In the genomic region with DNA sequence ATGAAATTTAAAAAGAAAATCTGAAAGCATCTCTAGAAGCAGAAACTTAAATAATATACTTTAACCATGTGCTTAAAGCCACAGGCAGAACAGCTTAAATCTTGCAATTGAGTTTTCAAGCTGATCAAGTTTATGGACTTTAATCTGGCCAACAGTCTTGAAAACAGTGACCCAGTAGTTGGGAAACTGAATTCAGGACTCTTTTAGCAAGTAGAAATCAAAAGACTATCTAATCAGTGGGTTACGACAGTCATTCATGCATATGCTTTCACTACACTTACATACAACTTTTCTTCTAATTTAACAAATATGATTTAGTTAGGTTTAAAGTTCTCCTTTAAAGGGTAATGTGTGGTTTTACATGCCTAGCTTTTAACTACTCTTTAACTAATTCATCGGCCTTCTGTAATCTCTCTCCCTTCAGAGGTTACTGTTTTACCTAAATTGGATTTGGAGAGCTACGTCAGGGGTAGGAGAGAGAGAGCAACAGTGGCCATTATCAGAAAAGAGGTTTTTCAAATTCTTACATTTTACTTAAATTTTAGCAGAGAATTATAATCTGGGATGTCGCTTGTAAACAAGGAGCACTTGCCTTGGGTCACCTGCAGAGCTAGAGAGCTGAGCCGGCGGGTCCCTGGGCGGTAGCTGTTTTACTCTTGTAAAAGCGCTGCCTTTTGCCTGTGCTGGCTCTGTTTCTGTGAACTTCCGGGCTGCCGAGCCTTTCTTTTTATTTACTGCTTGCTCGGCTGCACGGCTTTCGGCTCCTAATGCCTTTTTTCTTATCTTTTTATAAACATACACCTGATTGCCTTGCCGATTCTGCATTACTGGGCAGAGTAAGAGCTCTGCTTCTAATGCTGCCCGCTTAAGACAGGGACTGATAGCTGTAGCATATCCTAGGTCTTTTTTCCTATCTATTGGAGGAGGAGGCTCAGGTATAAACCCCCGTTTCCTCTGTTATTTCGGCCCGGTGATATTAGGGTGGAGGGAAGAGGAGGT, we compare ENCODE assay signal across 1 cellular context.
TF ChIP-seq lines count a peak whose summit lies in the region.

No MANE protein-coding gene starts in this region.

TF ChIP-seq in K562, 482 proteins besides CTCF, POLR2A, EP300 and RAD21 (continued from another document and continues in another):
- TF ChIP-seq ZNF79 (CRISPR knock-in tag; IDR thresholded peaks at IDR 0.05; ENCODE audit: low read depth) (no peak), ZNF146 (CRISPR knock-in tag; IDR thresholded peaks at IDR 0.05; ENCODE audit: unreplicated experiment) (no peak), BCL6 (CRISPR knock-in tag; IDR thresholded peaks at IDR 0.05) (no peak), LEF1 (IDR thresholded peaks at IDR 0.05) (no peak), CSDE1 (IDR thresholded peaks at IDR 0.05) (no peak), TAF15 (IDR thresholded peaks at IDR 0.05; ENCODE audit: low read depth, low read length) (no peak), HSF4 (CRISPR knock-in tag; IDR thresholded peaks at IDR 0.05; ENCODE audit: borderline replicate concordance) (no peak), KLF1 (tag; IDR thresholded peaks at IDR 0.05) (no peak), NONO (IDR thresholded peaks at IDR 0.05; ENCODE audit: low read depth in 2 of 2, low read length in 1 of 2) (no peak), RFX5 (IDR thresholded peaks at IDR 0.05; ENCODE audit: low read depth, low read length) (no peak), NR2C1 (IDR thresholded peaks at IDR 0.05) (no peak), NR2C1 (tag; IDR thresholded peaks at IDR 0.05) (no peak), ZFP36 (IDR thresholded peaks at IDR 0.05; ENCODE audit: low read depth, low read length, partially characterized antibody) (no peak), CBX8 (IDR thresholded peaks at IDR 0.05; ENCODE audit: borderline replicate concordance, extremely low read depth, low read depth, low read length, poor library complexity, severe bottlenecking) (no peak), PHF21A (IDR thresholded peaks at IDR 0.05; ENCODE audit: borderline replicate concordance, low read depth) (no peak), ZNF239 (CRISPR knock-in tag; IDR thresholded peaks at IDR 0.05) (no peak), POLR2H (tag; IDR thresholded peaks at IDR 0.05; ENCODE audit: low read depth) (peak; percentile 82), MECOM (CRISPR knock-in tag; IDR thresholded peaks at IDR 0.05) (no peak), MEF2D (tag; conservative IDR thresholded peaks at IDR 0.05; ENCODE audit: low read depth) (no peak), BCOR (IDR thresholded peaks at IDR 0.05) (no peak; the same call in 1 of the 2 replicates), POLR2AphosphoS5 (IDR thresholded peaks at IDR 0.05; ENCODE audit: control insufficient read depth, insufficient read depth, low read depth, low read length) (peak; percentile 72; the same call in 1 of the 2 replicates), ARID1B (IDR thresholded peaks at IDR 0.05) (peak; percentile 63), ZFPM2 (CRISPR knock-in tag; IDR thresholded peaks at IDR 0.05) (no peak), ZZZ3 (IDR thresholded peaks at IDR 0.05) (no peak), ZEB2 (IDR thresholded peaks at IDR 0.05) (peak; percentile 91), ZNF175 (CRISPR knock-in tag; IDR thresholded peaks at IDR 0.05; ENCODE audit: low read depth) (0 out of 2 replicates have a peak, but pooled peaks have one; percentile 43), POU5F1 (IDR thresholded peaks at IDR 0.05; ENCODE audit: borderline replicate concordance, low read depth, low read length, partially characterized antibody) (no peak), KHSRP (IDR thresholded peaks at IDR 0.05) (no peak), SMARCA5 (IDR thresholded peaks at IDR 0.05) (no peak), SMARCB1 (IDR thresholded peaks at IDR 0.05; ENCODE audit: insufficient read length, low read depth) (peak; percentile 35), SREBF2 (CRISPR knock-in tag; IDR thresholded peaks at IDR 0.05) (no peak), SNIP1 (IDR thresholded peaks at IDR 0.05; ENCODE audit: low read depth) (no peak), EHMT2 (IDR thresholded peaks at IDR 0.05) (no peak), CREB1 (IDR thresholded peaks at IDR 0.05) (no peak), CREB1 (CRISPR knock-in tag; IDR thresholded peaks at IDR 0.05) (no peak), PHF8 (IDR thresholded peaks at IDR 0.05; ENCODE audit: borderline replicate concordance, low read length) (peak; percentile 64), ASH1L (IDR thresholded peaks at IDR 0.05; ENCODE audit: borderline replicate concordance, low read depth, partially characterized antibody) (no peak), ZNF165 (CRISPR knock-in tag; IDR thresholded peaks at IDR 0.05; ENCODE audit: borderline replicate concordance) (no peak), ZNF384 (IDR thresholded peaks at IDR 0.05; ENCODE audit: low read depth, low read length) (no peak), ZFP30 (CRISPR knock-in tag; IDR thresholded peaks at IDR 0.05; ENCODE audit: borderline replicate concordance) (no peak), YY1 (IDR thresholded peaks at IDR 0.05; ENCODE audit: borderline replicate concordance in 1 of 3, control insufficient read depth in 1 of 3, extremely low read depth in 1 of 3, insufficient read depth in 3 of 3, insufficient read length in 1 of 3, insufficient replicate concordance in 2 of 3, low read depth in 1 of 3, low read length in 2 of 3) (peak in 2 of 3 experiments; percentile 8 to 35), ZNF174 (CRISPR knock-in tag; IDR thresholded peaks at IDR 0.05) (no peak), ZNF282 (CRISPR knock-in tag; IDR thresholded peaks at IDR 0.05) (no peak), HDAC1 (IDR thresholded peaks at IDR 0.05) (peak in 1 of 2 experiments; percentile 39; a peak in 1 of 4 replicates), MXI1 (IDR thresholded peaks at IDR 0.05; ENCODE audit: low read depth, low read length) (no peak), MCM2 (IDR thresholded peaks at IDR 0.05; ENCODE audit: low read depth) (no peak), CHD2 (IDR thresholded peaks at IDR 0.05; ENCODE audit: low read depth, low read length) (no peak), RBM34 (IDR thresholded peaks at IDR 0.05; ENCODE audit: borderline replicate concordance, insufficient read depth, low read length) (no peak), ZNF133 (CRISPR knock-in tag; IDR thresholded peaks at IDR 0.05) (no peak), ZNF311 (CRISPR knock-in tag; IDR thresholded peaks at IDR 0.05) (no peak), NR2C2 (CRISPR knock-in tag; IDR thresholded peaks at IDR 0.05) (no peak), NR2C2 (tag; IDR thresholded peaks at IDR 0.05) (peak; percentile 49; the same call in 1 of the 2 replicates), U2AF1 (optimal IDR thresholded peaks at IDR 0.05; ENCODE audit: low read depth, low read length) (no peak)
- TF ChIP-seq, protein P1, sequence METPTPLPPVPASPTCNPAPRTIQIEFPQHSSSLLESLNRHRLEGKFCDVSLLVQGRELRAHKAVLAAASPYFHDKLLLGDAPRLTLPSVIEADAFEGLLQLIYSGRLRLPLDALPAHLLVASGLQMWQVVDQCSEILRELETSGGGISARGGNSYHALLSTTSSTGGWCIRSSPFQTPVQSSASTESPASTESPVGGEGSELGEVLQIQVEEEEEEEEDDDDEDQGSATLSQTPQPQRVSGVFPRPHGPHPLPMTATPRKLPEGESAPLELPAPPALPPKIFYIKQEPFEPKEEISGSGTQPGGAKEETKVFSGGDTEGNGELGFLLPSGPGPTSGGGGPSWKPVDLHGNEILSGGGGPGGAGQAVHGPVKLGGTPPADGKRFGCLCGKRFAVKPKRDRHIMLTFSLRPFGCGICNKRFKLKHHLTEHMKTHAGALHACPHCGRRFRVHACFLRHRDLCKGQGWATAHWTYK (CRISPR knock-in tag; IDR thresholded peaks at IDR 0.05): no peak
- TF ChIP-seq, protein P2, sequence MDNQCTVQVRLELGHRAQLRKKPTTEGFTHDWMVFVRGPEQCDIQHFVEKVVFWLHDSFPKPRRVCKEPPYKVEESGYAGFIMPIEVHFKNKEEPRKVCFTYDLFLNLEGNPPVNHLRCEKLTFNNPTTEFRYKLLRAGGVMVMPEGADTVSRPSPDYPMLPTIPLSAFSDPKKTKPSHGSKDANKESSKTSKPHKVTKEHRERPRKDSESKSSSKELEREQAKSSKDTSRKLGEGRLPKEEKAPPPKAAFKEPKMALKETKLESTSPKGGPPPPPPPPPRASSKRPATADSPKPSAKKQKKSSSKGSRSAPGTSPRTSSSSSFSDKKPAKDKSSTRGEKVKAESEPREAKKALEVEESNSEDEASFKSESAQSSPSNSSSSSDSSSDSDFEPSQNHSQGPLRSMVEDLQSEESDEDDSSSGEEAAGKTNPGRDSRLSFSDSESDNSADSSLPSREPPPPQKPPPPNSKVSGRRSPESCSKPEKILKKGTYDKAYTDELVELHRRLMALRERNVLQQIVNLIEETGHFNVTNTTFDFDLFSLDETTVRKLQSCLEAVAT (IDR thresholded peaks at IDR 0.05): peak in 1 of 2 experiments; percentile 99; a peak in 2 of 4 replicates
- TF ChIP-seq, protein P3, sequence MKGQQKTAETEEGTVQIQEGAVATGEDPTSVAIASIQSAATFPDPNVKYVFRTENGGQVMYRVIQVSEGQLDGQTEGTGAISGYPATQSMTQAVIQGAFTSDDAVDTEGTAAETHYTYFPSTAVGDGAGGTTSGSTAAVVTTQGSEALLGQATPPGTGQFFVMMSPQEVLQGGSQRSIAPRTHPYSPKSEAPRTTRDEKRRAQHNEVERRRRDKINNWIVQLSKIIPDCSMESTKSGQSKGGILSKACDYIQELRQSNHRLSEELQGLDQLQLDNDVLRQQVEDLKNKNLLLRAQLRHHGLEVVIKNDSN (CRISPR knock-in tag; IDR thresholded peaks at IDR 0.05): no peak
- TF ChIP-seq, protein P4, sequence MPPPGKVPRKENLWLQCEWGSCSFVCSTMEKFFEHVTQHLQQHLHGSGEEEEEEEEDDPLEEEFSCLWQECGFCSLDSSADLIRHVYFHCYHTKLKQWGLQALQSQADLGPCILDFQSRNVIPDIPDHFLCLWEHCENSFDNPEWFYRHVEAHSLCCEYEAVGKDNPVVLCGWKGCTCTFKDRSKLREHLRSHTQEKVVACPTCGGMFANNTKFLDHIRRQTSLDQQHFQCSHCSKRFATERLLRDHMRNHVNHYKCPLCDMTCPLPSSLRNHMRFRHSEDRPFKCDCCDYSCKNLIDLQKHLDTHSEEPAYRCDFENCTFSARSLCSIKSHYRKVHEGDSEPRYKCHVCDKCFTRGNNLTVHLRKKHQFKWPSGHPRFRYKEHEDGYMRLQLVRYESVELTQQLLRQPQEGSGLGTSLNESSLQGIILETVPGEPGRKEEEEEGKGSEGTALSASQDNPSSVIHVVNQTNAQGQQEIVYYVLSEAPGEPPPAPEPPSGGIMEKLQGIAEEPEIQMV (tag; conservative IDR thresholded peaks at IDR 0.05; ENCODE audit: low read depth): no peak
- TF ChIP-seq, protein P5, sequence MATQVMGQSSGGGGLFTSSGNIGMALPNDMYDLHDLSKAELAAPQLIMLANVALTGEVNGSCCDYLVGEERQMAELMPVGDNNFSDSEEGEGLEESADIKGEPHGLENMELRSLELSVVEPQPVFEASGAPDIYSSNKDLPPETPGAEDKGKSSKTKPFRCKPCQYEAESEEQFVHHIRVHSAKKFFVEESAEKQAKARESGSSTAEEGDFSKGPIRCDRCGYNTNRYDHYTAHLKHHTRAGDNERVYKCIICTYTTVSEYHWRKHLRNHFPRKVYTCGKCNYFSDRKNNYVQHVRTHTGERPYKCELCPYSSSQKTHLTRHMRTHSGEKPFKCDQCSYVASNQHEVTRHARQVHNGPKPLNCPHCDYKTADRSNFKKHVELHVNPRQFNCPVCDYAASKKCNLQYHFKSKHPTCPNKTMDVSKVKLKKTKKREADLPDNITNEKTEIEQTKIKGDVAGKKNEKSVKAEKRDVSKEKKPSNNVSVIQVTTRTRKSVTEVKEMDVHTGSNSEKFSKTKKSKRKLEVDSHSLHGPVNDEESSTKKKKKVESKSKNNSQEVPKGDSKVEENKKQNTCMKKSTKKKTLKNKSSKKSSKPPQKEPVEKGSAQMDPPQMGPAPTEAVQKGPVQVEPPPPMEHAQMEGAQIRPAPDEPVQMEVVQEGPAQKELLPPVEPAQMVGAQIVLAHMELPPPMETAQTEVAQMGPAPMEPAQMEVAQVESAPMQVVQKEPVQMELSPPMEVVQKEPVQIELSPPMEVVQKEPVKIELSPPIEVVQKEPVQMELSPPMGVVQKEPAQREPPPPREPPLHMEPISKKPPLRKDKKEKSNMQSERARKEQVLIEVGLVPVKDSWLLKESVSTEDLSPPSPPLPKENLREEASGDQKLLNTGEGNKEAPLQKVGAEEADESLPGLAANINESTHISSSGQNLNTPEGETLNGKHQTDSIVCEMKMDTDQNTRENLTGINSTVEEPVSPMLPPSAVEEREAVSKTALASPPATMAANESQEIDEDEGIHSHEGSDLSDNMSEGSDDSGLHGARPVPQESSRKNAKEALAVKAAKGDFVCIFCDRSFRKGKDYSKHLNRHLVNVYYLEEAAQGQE (CRISPR knock-in tag; IDR thresholded peaks at IDR 0.05; ENCODE audit: low read depth): no peak
- TF ChIP-seq, protein P6, sequence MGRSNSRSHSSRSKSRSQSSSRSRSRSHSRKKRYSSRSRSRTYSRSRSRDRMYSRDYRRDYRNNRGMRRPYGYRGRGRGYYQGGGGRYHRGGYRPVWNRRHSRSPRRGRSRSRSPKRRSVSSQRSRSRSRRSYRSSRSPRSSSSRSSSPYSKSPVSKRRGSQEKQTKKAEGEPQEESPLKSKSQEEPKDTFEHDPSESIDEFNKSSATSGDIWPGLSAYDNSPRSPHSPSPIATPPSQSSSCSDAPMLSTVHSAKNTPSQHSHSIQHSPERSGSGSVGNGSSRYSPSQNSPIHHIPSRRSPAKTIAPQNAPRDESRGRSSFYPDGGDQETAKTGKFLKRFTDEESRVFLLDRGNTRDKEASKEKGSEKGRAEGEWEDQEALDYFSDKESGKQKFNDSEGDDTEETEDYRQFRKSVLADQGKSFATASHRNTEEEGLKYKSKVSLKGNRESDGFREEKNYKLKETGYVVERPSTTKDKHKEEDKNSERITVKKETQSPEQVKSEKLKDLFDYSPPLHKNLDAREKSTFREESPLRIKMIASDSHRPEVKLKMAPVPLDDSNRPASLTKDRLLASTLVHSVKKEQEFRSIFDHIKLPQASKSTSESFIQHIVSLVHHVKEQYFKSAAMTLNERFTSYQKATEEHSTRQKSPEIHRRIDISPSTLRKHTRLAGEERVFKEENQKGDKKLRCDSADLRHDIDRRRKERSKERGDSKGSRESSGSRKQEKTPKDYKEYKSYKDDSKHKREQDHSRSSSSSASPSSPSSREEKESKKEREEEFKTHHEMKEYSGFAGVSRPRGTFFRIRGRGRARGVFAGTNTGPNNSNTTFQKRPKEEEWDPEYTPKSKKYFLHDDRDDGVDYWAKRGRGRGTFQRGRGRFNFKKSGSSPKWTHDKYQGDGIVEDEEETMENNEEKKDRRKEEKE (IDR thresholded peaks at IDR 0.05; ENCODE audit: borderline replicate concordance in 1 of 2, control insufficient read depth in 1 of 2, low read depth in 2 of 2, low read length in 1 of 2): no peak
- TF ChIP-seq, protein P7, sequence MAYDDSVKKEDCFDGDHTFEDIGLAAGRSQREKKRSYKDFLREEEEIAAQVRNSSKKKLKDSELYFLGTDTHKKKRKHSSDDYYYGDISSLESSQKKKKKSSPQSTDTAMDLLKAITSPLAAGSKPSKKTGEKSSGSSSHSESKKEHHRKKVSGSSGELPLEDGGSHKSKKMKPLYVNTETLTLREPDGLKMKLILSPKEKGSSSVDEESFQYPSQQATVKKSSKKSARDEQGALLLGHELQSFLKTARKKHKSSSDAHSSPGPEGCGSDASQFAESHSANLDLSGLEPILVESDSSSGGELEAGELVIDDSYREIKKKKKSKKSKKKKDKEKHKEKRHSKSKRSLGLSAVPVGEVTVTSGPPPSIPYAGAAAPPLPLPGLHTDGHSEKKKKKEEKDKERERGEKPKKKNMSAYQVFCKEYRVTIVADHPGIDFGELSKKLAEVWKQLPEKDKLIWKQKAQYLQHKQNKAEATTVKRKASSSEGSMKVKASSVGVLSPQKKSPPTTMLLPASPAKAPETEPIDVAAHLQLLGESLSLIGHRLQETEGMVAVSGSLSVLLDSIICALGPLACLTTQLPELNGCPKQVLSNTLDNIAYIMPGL (CRISPR knock-in tag; IDR thresholded peaks at IDR 0.05): no peak
